In the genomic region with DNA sequence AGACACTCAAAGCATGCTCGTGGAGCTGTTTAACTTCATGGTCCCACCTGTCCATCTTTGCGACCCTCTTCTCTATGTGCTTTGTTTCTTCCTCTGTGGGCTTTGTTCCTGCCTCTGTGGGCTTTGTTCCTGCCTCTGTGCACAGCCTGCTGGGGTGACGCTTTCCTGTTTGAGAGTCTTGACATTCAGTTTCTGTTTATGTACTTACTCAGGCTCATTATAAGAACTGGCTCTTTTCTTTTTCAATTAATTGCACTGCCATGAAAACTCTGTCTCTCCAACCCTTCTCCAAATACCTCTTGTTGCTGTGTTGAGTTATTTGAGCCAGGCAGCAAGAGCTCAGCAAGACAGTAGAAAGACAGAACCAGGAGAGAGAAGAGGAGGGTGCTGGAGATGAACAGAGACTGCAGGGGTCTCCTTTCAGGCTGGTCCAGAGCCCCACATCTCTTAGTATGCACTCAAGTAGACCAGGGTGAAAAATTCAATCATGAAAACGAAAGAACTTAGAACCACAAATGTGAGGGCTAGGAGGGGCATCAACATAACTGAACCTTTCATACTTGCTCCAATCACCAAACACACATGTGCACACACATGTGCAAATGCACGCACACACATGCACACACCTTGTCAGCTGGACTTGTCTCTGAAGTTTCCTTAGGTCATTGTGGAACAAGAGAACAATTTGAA, we compare ENCODE assay signal across 8 cellular contexts.
A peak's percentile ranks its signal among the peaks of the same experiment; 100 is the strongest.
DNase-seq lines count a peak whose midpoint lies in the region; ATAC-seq and TF ChIP-seq lines count a peak whose summit lies in the region.

No MANE protein-coding gene starts in this region.

- H2AFZ ChIP-seq in OCI-LY7 (ENCODE audit: low read length), result peak overlapping the region; percentile 89

- intact Hi-C loops in OCI-LY7 (cut with micrococcal nuclease; ENCODE audit: unreplicated experiment), result loop anchor here (1.0 to 2.0 kb wide), 7 partner anchors 43 to 486 kb away; no protein-coding TSS in a partner anchor
- intact Hi-C loops in natural killer cell (cut with micrococcal nuclease), result loop anchor here (1.0 to 10.0 kb wide), 3 partner anchors 91 to 486 kb away; no protein-coding TSS in a partner anchor

- H3K4me3 ChIP-seq in OCI-LY7 (ENCODE audit: low read depth, low read length, poor library complexity, severe bottlenecking), result peak overlapping the region; percentile 38

- H3K36me3 Mint-ChIP-seq in activated naive CD8-positive, alpha-beta T cell, result no peaks in the 10 kb centered on the region
- H3K36me3 Mint-ChIP-seq in natural killer cell (no peaks in the 10 kb centered on the region), chondrocyte (ENCODE audit: low read depth) (no peaks in the 10 kb centered on the region)

- peak; percentile 41 for ATAC-seq in GM18508 (IDR thresholded peaks at IDR 0.05; ENCODE audit: insufficient read depth, unreplicated experiment)
- ATAC-seq in HG02623 (IDR thresholded peaks at IDR 0.05; ENCODE audit: unreplicated experiment), result peak; percentile 83
- ATAC-seq in natural killer cell, result peak; percentile 62 to 75 (median 66)

- H4K20me1 ChIP-seq in OCI-LY7 (ENCODE audit: insufficient read depth, low read length), result no peaks in the 10 kb centered on the region

- no peak for TF ChIP-seq CTCF in OCI-LY7 (conservative IDR thresholded peaks at IDR 0.05; ENCODE audit: low read length)
- no peak for TF ChIP-seq CTCF in natural killer cell (IDR thresholded peaks at IDR 0.05)
- no peak for TF ChIP-seq CTCF in chondrocyte (IDR thresholded peaks at IDR 0.05)

- peaks cover 3% of the 10 kb centered on the region for H3K27me3 Mint-ChIP-seq in activated naive CD8-positive, alpha-beta T cell
- peaks cover 4 to 26% of the 10 kb centered on the region in 2 donors for H3K27me3 Mint-ChIP-seq in natural killer cell (ENCODE audit: low read depth in 2 of 2)
- no peaks in the 10 kb centered on the region for H3K27me3 Mint-ChIP-seq in chondrocyte (ENCODE audit: low read depth)

- CTCF ChIA-PET in OCI-LY7 (lab: Charles Lee; ENCODE audit: unreplicated experiment), result interaction anchor here (0.8 to 3.3 kb wide), 14 partner anchors 8 to 209 kb away, joined by 3 to 28 read pairs (median 4); no protein-coding TSS in a partner anchor

- POLR2A ChIA-PET in OCI-LY7 (lab: Charles Lee), result interaction anchor here (0.6 to 4.2 kb wide), 25 partner anchors 8 to 298 kb away, joined by 3 to 29 read pairs (median 5); no protein-coding TSS in a partner anchor

- H3K36me3 ChIP-seq in OCI-LY7 (ENCODE audit: insufficient read depth, low read length), result no peaks in the 10 kb centered on the region

- H3K4me1 Mint-ChIP-seq in activated naive CD8-positive, alpha-beta T cell (ENCODE audit: low read depth), result peaks cover 26% of the 10 kb centered on the region
- H3K4me1 Mint-ChIP-seq in natural killer cell (peaks cover 14% of the 10 kb centered on the region in 2 donors), chondrocyte (ENCODE audit: low read depth) (peaks cover 51% of the 10 kb centered on the region)

- no peaks in the 10 kb centered on the region for H3K9me3 Mint-ChIP-seq in activated naive CD8-positive, alpha-beta T cell (ENCODE audit: low read depth)
- no peaks in the 10 kb centered on the region for H3K9me3 Mint-ChIP-seq in natural killer cell
- H3K9me3 Mint-ChIP-seq in chondrocyte (ENCODE audit: low read depth), result peaks cover 4% of the 10 kb centered on the region

- peak overlapping the region; percentile 93 for H3K27ac Mint-ChIP-seq in activated naive CD8-positive, alpha-beta T cell
- H3K27ac Mint-ChIP-seq in natural killer cell (peak overlapping the region; percentile 65 to 75), chondrocyte (ENCODE audit: unreplicated experiment) (no peak overlapping the region)

- H3K27ac ChIP-seq in OCI-LY7 (ENCODE audit: low read depth, low read length, poor library complexity, severe bottlenecking), result peak overlapping the region; percentile 71

- no peaks in the 10 kb centered on the region for H3K9me3 ChIP-seq in OCI-LY7 (ENCODE audit: low read length)

- H3K79me2 ChIP-seq in OCI-LY7 (ENCODE audit: insufficient read depth, low read depth, low read length), result no peaks in the 10 kb centered on the region

- DNase-seq in OCI-LY7 (ENCODE audit: low spot score), result peak; percentile 78
- DNase-seq in natural killer cell, result no peak
- no peak for DNase-seq in chondrocyte (ENCODE audit: low spot score)
- no peak for DNase-seq in NCI-H510A treated with DMSO at 0.1 percent for 48 hours (lab: John Stamatoyannopoulos, UW)
- no peak for DNase-seq in HT-29 (ENCODE audit: low spot score)

- no TSS peak for BruUV-seq in OCI-LY7 (replicated peaks; lab: Mats Ljungman, UMichigan)

- peaks cover 30% of the 10 kb centered on the region for H3K4me1 ChIP-seq in OCI-LY7 (ENCODE audit: insufficient read depth, low read length, poor library complexity, severe bottlenecking)

- peak overlapping the region; percentile 64 for H3K4me2 ChIP-seq in OCI-LY7 (ENCODE audit: low read length)

- peak overlapping the region; percentile 72 for H3K4me3 Mint-ChIP-seq in activated naive CD8-positive, alpha-beta T cell
- H3K4me3 Mint-ChIP-seq in natural killer cell (peak overlapping the region; percentile 52), chondrocyte (ENCODE audit: unreplicated experiment) (no peak overlapping the region)

- H3K9me2 ChIP-seq in OCI-LY7 (ENCODE audit: insufficient read depth, low read length), result no peaks in the 10 kb centered on the region
